Comparison of ENCODE assay signal across 1 cellular context in the genomic region with DNA sequence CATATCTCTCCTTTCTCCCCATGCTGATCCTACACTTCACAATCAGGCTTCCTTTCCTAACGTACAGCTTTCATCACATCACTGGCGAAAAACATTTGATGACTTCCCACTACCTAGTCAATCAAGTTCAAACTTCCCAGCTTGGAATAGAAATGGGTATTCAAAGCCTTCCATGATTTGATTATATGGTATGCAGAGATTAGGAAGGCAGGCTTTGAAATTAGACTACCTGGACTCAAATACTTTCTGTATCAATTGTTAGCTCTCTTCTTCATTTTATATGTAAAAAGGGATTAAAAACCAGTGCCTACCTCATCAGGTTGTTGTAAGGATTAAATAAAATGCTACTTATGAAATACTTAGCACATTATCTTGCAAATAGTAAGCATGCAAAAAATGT.
TF ChIP-seq lines count a peak whose summit lies in the region.

No MANE protein-coding gene starts in this region.

TF ChIP-seq in IMR-90, 13 proteins besides CTCF, POLR2A, EP300 and RAD21 (continued from another document):
- TF ChIP-seq, protein P1, sequence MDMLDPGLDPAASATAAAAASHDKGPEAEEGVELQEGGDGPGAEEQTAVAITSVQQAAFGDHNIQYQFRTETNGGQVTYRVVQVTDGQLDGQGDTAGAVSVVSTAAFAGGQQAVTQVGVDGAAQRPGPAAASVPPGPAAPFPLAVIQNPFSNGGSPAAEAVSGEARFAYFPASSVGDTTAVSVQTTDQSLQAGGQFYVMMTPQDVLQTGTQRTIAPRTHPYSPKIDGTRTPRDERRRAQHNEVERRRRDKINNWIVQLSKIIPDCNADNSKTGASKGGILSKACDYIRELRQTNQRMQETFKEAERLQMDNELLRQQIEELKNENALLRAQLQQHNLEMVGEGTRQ (IDR thresholded peaks at IDR 0.05; ENCODE audit: low read depth, low read length) = no peak
- TF ChIP-seq CEBPB (IDR thresholded peaks at IDR 0.05; ENCODE audit: low read depth, low read length) = no peak
- no peak for TF ChIP-seq ELK1 (IDR thresholded peaks at IDR 0.05; ENCODE audit: borderline replicate concordance, low read depth, low read length)
- TF ChIP-seq SMC3 (IDR thresholded peaks at IDR 0.05; ENCODE audit: low read depth, low read length) = no peak
- no peak for TF ChIP-seq FOS (IDR thresholded peaks at IDR 0.05; ENCODE audit: low read depth, low read length)
- TF ChIP-seq MXI1 (IDR thresholded peaks at IDR 0.05; ENCODE audit: borderline replicate concordance, low read depth, low read length) = no peak
- no peak for TF ChIP-seq MAZ (IDR thresholded peaks at IDR 0.05; ENCODE audit: borderline replicate concordance, low read depth, low read length)
- no peak for TF ChIP-seq RFX5 (IDR thresholded peaks at IDR 0.05; ENCODE audit: low read depth, low read length)
- TF ChIP-seq BHLHE40 (IDR thresholded peaks at IDR 0.05; ENCODE audit: low read depth, low read length) = no peak
TF ChIP-seq in IMR-90: peak in this region for 0.
